18 cellular contexts compared by ENCODE assay signal in genomic region chr19:46460981-46461380, GRCh38. TPM values are rescaled to one million over a fixed set of nuclear protein-coding genes. Genes with fewer than 3 reads are reported as not detected.
"Had no signal": no experiment of that assay in that cellular context is flagged by ENCODE, and none has a peak within 500 bp of the region (broad histone marks: within the 10 kb centered on the region; RNA-seq: fewer than 3 reads in every experiment).

No MANE protein-coding gene starts in this region.

- H3K36me3 Mint-ChIP-seq: activated naive CD4-positive, alpha-beta T cell treated with anti-CD3 and anti-CD28 coated beads, Interleukin-2, amount 50 U/mL, for 24 hours had no signal

- H3K4me3 ChIP-seq: PC-9 had no signal

- H3K27ac Mint-ChIP-seq: activated CD8-positive, alpha-beta T cell treated with anti-CD3 and anti-CD28 coated beads for 36 hours; activated naive CD4-positive, alpha-beta T cell treated with anti-CD3 and anti-CD28 coated beads, Interleukin-2, amount 50 U/mL, for 24 hours; T-helper 2 cell treated with Interferon-gamma antibody and Interleukin-4, amounts not matched to agents 5 μg/mL and 100 μg/mL, for 36 hours had no signal

- H3K4me2 ChIP-seq: KMS-11, PC-9, SK-N-SH had no signal

- H3K9me3 Mint-ChIP-seq: activated CD8-positive, alpha-beta T cell treated with anti-CD3 and anti-CD28 coated beads for 36 hours; activated naive CD4-positive, alpha-beta T cell treated with anti-CD3 and anti-CD28 coated beads, Interleukin-2, amount 50 U/mL, for 24 hours; T-helper 2 cell treated with Interferon-gamma antibody and Interleukin-4, amounts not matched to agents 5 μg/mL and 100 μg/mL, for 36 hours had no signal

- H3K9ac ChIP-seq: KMS-11, SK-N-SH had no signal

- DNase-seq: activated CD4-positive, alpha-beta T cell treated with anti-CD3 and anti-CD28 coated beads for 4 hours; activated CD8-positive, alpha-beta memory T cell treated with anti-CD3 and anti-CD28 coated beads, Interleukin-2, amount 50 U/mL, for 48 hours; activated CD8-positive, alpha-beta T cell treated with anti-CD3 and anti-CD28 coated beads for 36 hours; activated T-cell treated with anti-CD3 and anti-CD28 coated beads, Interleukin-2, amount 50 U/mL, for 1 hour; MM.1S; NCI-H1105; NCI-H1436; NCI-H2029 treated with DMSO at 0.1 percent for 48 hours; NCI-H446; PC-9; SK-N-SH; SW 1271 had no signal

- H3K9me3 ChIP-seq: SK-N-SH had no signal

- H3K4me1 Mint-ChIP-seq: activated naive CD4-positive, alpha-beta T cell treated with anti-CD3 and anti-CD28 coated beads, Interleukin-2, amount 50 U/mL, for 24 hours had no signal

- H3K4me3 Mint-ChIP-seq: activated CD8-positive, alpha-beta T cell treated with anti-CD3 and anti-CD28 coated beads for 36 hours; activated naive CD4-positive, alpha-beta T cell treated with anti-CD3 and anti-CD28 coated beads, Interleukin-2, amount 50 U/mL, for 24 hours; T-helper 2 cell treated with Interferon-gamma antibody and Interleukin-4, amounts not matched to agents 5 μg/mL and 100 μg/mL, for 36 hours had no signal

- ATAC-seq: activated CD4-positive, CD25-positive, alpha-beta regulatory T cell treated with anti-CD3 and anti-CD28 coated beads, Interleukin-2, amount 50 U/mL, for 24 hours; activated CD8-positive, alpha-beta T cell treated with anti-CD3 and anti-CD28 coated beads for 36 hours; Right ventricle myocardium inferior had no signal

- H3K9me2 ChIP-seq: SK-N-SH had no signal

- H3K27ac ChIP-seq: KMS-11, PC-9 had no signal

- H2AFZ ChIP-seq: PC-9 had no signal

RNA-seq across cellular contexts. Expression of gene PNMA8A, which starts 10.4 kb away (rescaled TPM):
- total RNA-seq: activated CD8-positive, alpha-beta T cell treated with anti-CD3 and anti-CD28 coated beads for 36 hours; PC-9; T-helper 1 cell treated with Interleukin-12 subunit alpha and Interleukin-12 subunit beta and Interleukin-4 antibody, amounts not matched to agents 30 ng/mL and 1 ng/mL, for 36 hours had no signal

RNA-seq across cellular contexts. Expression of gene PNMA8C, which starts 32.2 kb away (rescaled TPM):
- total RNA-seq: activated CD8-positive, alpha-beta T cell treated with anti-CD3 and anti-CD28 coated beads for 36 hours; PC-9; Right ventricle myocardium inferior; T-helper 1 cell treated with Interleukin-12 subunit alpha and Interleukin-12 subunit beta and Interleukin-4 antibody, amounts not matched to agents 30 ng/mL and 1 ng/mL, for 36 hours had no signal

RNA-seq across cellular contexts. Expression of gene PNMA8B, which starts 34.7 kb away (rescaled TPM):
- total RNA-seq: activated CD8-positive, alpha-beta T cell treated with anti-CD3 and anti-CD28 coated beads for 36 hours; PC-9; T-helper 1 cell treated with Interleukin-12 subunit alpha and Interleukin-12 subunit beta and Interleukin-4 antibody, amounts not matched to agents 30 ng/mL and 1 ng/mL, for 36 hours had no signal

RNA-seq across cellular contexts. Expression of gene CCDC8, which starts 47.6 kb away (rescaled TPM):
- total RNA-seq: activated CD8-positive, alpha-beta T cell treated with anti-CD3 and anti-CD28 coated beads for 36 hours; T-helper 1 cell treated with Interleukin-12 subunit alpha and Interleukin-12 subunit beta and Interleukin-4 antibody, amounts not matched to agents 30 ng/mL and 1 ng/mL, for 36 hours had no signal
